1 cellular context compared by ENCODE assay signal in the genomic region with DNA sequence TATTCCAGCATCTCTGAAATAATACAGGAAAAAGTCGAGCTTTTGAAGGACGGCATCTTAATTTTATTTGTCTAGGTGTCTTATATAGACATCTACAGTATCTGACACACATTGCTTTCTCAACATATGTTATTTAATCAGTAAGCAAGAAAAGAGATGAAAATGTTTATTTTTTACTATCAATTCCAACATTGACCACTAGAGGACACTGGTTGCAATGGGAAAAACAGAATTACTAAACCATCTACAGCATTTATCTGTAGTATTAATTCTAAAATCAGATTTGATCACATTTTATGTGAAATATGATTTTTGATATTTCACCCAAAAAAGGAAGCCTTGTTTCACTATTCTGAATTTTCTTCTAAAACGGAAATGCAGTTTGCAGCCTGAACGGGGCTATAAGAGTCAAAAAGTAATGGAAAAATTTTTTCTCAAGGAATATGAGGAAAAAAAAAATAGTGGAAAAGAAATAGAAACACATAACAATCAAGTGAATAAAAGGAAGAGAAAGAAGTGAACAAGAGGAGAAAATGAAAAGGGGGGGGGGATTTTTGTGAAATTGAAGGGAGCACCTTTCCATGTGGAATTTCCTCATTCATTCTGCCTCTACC.
TF ChIP-seq lines count a peak whose summit lies in the region.

No MANE protein-coding gene starts in this region.

TF ChIP-seq in H1, 55 proteins besides CTCF, POLR2A, EP300 and RAD21 (continued from another document):
- TF ChIP-seq, protein P1, sequence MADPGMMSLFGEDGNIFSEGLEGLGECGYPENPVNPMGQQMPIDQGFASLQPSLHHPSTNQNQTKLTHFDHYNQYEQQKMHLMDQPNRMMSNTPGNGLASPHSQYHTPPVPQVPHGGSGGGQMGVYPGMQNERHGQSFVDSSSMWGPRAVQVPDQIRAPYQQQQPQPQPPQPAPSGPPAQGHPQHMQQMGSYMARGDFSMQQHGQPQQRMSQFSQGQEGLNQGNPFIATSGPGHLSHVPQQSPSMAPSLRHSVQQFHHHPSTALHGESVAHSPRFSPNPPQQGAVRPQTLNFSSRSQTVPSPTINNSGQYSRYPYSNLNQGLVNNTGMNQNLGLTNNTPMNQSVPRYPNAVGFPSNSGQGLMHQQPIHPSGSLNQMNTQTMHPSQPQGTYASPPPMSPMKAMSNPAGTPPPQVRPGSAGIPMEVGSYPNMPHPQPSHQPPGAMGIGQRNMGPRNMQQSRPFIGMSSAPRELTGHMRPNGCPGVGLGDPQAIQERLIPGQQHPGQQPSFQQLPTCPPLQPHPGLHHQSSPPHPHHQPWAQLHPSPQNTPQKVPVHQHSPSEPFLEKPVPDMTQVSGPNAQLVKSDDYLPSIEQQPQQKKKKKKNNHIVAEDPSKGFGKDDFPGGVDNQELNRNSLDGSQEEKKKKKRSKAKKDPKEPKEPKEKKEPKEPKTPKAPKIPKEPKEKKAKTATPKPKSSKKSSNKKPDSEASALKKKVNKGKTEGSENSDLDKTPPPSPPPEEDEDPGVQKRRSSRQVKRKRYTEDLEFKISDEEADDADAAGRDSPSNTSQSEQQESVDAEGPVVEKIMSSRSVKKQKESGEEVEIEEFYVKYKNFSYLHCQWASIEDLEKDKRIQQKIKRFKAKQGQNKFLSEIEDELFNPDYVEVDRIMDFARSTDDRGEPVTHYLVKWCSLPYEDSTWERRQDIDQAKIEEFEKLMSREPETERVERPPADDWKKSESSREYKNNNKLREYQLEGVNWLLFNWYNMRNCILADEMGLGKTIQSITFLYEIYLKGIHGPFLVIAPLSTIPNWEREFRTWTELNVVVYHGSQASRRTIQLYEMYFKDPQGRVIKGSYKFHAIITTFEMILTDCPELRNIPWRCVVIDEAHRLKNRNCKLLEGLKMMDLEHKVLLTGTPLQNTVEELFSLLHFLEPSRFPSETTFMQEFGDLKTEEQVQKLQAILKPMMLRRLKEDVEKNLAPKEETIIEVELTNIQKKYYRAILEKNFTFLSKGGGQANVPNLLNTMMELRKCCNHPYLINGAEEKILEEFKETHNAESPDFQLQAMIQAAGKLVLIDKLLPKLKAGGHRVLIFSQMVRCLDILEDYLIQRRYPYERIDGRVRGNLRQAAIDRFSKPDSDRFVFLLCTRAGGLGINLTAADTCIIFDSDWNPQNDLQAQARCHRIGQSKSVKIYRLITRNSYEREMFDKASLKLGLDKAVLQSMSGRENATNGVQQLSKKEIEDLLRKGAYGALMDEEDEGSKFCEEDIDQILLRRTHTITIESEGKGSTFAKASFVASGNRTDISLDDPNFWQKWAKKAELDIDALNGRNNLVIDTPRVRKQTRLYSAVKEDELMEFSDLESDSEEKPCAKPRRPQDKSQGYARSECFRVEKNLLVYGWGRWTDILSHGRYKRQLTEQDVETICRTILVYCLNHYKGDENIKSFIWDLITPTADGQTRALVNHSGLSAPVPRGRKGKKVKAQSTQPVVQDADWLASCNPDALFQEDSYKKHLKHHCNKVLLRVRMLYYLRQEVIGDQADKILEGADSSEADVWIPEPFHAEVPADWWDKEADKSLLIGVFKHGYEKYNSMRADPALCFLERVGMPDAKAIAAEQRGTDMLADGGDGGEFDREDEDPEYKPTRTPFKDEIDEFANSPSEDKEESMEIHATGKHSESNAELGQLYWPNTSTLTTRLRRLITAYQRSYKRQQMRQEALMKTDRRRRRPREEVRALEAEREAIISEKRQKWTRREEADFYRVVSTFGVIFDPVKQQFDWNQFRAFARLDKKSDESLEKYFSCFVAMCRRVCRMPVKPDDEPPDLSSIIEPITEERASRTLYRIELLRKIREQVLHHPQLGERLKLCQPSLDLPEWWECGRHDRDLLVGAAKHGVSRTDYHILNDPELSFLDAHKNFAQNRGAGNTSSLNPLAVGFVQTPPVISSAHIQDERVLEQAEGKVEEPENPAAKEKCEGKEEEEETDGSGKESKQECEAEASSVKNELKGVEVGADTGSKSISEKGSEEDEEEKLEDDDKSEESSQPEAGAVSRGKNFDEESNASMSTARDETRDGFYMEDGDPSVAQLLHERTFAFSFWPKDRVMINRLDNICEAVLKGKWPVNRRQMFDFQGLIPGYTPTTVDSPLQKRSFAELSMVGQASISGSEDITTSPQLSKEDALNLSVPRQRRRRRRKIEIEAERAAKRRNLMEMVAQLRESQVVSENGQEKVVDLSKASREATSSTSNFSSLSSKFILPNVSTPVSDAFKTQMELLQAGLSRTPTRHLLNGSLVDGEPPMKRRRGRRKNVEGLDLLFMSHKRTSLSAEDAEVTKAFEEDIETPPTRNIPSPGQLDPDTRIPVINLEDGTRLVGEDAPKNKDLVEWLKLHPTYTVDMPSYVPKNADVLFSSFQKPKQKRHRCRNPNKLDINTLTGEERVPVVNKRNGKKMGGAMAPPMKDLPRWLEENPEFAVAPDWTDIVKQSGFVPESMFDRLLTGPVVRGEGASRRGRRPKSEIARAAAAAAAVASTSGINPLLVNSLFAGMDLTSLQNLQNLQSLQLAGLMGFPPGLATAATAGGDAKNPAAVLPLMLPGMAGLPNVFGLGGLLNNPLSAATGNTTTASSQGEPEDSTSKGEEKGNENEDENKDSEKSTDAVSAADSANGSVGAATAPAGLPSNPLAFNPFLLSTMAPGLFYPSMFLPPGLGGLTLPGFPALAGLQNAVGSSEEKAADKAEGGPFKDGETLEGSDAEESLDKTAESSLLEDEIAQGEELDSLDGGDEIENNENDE (IDR thresholded peaks at IDR 0.05; ENCODE audit: insufficient replicate concordance, low read length) = no peak
- no peak for TF ChIP-seq SUZ12 (IDR thresholded peaks at IDR 0.05; ENCODE audit: low read length)
- no peak for TF ChIP-seq SP1 (IDR thresholded peaks at IDR 0.05; ENCODE audit: low read depth, low read length)
- no peak for TF ChIP-seq KDM5A (IDR thresholded peaks at IDR 0.05; ENCODE audit: low read length)
- no peak for TF ChIP-seq PHF8 (conservative IDR thresholded peaks at IDR 0.05; ENCODE audit: low read depth, low read length)
- TF ChIP-seq EZH2 (IDR thresholded peaks at IDR 0.05; ENCODE audit: low read depth, low read length, severe bottlenecking) = no peak
- TF ChIP-seq, protein P2, sequence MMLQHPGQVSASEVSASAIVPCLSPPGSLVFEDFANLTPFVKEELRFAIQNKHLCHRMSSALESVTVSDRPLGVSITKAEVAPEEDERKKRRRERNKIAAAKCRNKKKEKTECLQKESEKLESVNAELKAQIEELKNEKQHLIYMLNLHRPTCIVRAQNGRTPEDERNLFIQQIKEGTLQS (IDR thresholded peaks at IDR 0.05; ENCODE audit: insufficient read depth, low read depth, low read length) = no peak
- TF ChIP-seq KDM4A (IDR thresholded peaks at IDR 0.05; ENCODE audit: low read depth, low read length, severe bottlenecking) = no peak
- no peak for TF ChIP-seq BACH1 (IDR thresholded peaks at IDR 0.05; ENCODE audit: low read length)
- TF ChIP-seq RBBP5 (IDR thresholded peaks at IDR 0.05; ENCODE audit: borderline replicate concordance, low read depth, low read length) = no peak
- TF ChIP-seq NRF1 (IDR thresholded peaks at IDR 0.05; ENCODE audit: low read depth, low read length) = no peak
- no peak for TF ChIP-seq RFX5 (IDR thresholded peaks at IDR 0.05; ENCODE audit: borderline replicate concordance, low read depth, low read length)
- no peak for TF ChIP-seq TEAD4 (IDR thresholded peaks at IDR 0.05; ENCODE audit: low read depth, low read length)
- TF ChIP-seq KDM1A (IDR thresholded peaks at IDR 0.05; ENCODE audit: borderline replicate concordance, low read length) = no peak
- TF ChIP-seq SIN3A (conservative IDR thresholded peaks at IDR 0.05 in 1 of 2, IDR thresholded peaks at IDR 0.05 in 1 of 2; ENCODE audit: low read depth in 1 of 2, low read length in 2 of 2) = no peak
- TF ChIP-seq JUN (IDR thresholded peaks at IDR 0.05; ENCODE audit: low read depth, low read length) = no peak
- TF ChIP-seq SRF (IDR thresholded peaks at IDR 0.05; ENCODE audit: low read depth, low read length) = no peak
- no peak for TF ChIP-seq SIRT6 (IDR thresholded peaks at IDR 0.05; ENCODE audit: low read length)
